ENCODE assay signal across 37 cellular contexts in the genomic region with DNA sequence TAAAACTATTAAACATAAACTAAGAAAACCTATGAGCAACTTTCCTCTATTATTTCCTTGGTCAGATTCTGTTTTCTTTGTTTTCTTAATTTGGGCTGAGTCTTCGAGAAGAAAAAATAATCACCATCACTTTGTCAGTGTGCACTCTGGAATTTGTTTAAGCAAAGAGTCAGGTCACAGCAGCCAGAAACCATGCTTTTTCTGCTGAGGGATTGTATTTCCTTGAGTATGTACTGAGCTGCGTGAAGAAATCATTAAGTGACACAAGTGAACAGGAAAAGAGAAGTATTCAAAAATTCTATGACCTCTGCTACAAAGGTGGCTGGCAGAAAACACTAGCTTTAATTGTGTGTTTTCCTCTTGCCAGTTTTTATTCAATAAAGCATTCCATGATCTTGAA.
"Had no signal": no experiment of that assay in that cellular context is flagged by ENCODE, and none has a peak within 500 bp of the region (broad histone marks: within the 10 kb centered on the region; RNA-seq: fewer than 3 reads in every experiment).

No MANE protein-coding gene starts in this region.

- H3K27me3 Mint-ChIP-seq: activated CD4-positive, alpha-beta memory T cell treated with anti-CD3 and anti-CD28 coated beads, Interleukin-2, amount 10 ng/mL, durations not matched to agents 7 days and 5 days; activated CD8-positive, alpha-beta memory T cell treated with anti-CD3 and anti-CD28 coated beads, Interleukin-2, amount 10 ng/mL, durations not matched to agents 7 days and 5 days; activated naive CD4-positive, alpha-beta T cell treated with anti-CD3 and anti-CD28 coated beads, Interleukin-2, amount 10 ng/mL, durations not matched to agents 7 days and 5 days; activated naive CD8-positive, alpha-beta T cell; activated naive CD8-positive, alpha-beta T cell treated with anti-CD3 and anti-CD28 coated beads, Interleukin-2, amount 50 U/mL, for 24 hours had no signal

- H3K27ac ChIP-seq: brain microvascular endothelial cell, PC-9, WERI-Rb-1 had no signal

- ATAC-seq: activated CD8-positive, alpha-beta memory T cell treated with anti-CD3 and anti-CD28 coated beads, Interleukin-2, amount 10 ng/mL, durations not matched to agents 7 days and 5 days; activated naive CD8-positive, alpha-beta T cell treated with anti-CD3 and anti-CD28 coated beads, Interleukin-2, amount 50 U/mL, for 24 hours had no signal

- H3K36me3 ChIP-seq: brain microvascular endothelial cell, MG63, WERI-Rb-1 had no signal

- H3K36me3 Mint-ChIP-seq: activated CD8-positive, alpha-beta memory T cell treated with anti-CD3 and anti-CD28 coated beads, Interleukin-2, amount 10 ng/mL, durations not matched to agents 7 days and 5 days had no signal

- H3K4me3 ChIP-seq: MG63, PC-9 had no signal

- DNase-seq: activated CD4-positive, alpha-beta memory T cell treated with anti-CD3 and anti-CD28 coated beads, Interleukin-2, amount 10 ng/mL, durations not matched to agents 7 days and 5 days; activated CD4-positive, alpha-beta T cell treated with anti-CD3 and anti-CD28 coated beads for 1 hour; activated CD4-positive, alpha-beta T cell treated with anti-CD3 and anti-CD28 coated beads for 48 hours; activated CD4-positive, CD25-positive, alpha-beta regulatory T cell; activated CD8-positive, alpha-beta memory T cell treated with anti-CD3 and anti-CD28 coated beads for 24 hours; activated CD8-positive, alpha-beta memory T cell treated with anti-CD3 and anti-CD28 coated beads, Interleukin-2, amount 10 ng/mL, durations not matched to agents 7 days and 5 days; activated CD8-positive, alpha-beta memory T cell treated with anti-CD3 and anti-CD28 coated beads, Interleukin-2, amount 50 U/mL, for 48 hours; activated effector memory CD4-positive, alpha-beta T cell treated with Interleukin-2 at 50 U/mL for 16 hours; activated naive CD4-positive, alpha-beta T cell treated with anti-CD3 and anti-CD28 coated beads, Interleukin-2, amount 10 ng/mL, durations not matched to agents 7 days and 5 days; activated naive CD8-positive, alpha-beta T cell treated with anti-CD3 and anti-CD28 coated beads, Interleukin-2, amount 50 U/mL, for 24 hours; activated T-cell treated with anti-CD3 and anti-CD28 coated beads, Interleukin-2, amount 50 U/mL, for 48 hours; amniotic stem cell; aorta; brain microvascular endothelial cell; central memory CD4-positive, alpha-beta T cell; Karpas-422; KBM-7; MG63; NCI-H1048; NCI-H1105 treated with DMSO at 0.1 percent for 48 hours; NCI-H1436; NCI-H1694; NCI-H1930; NCI-H2081 treated with DMSO at 0.1 percent for 48 hours; NCI-H226; NCI-H446 treated with DMSO at 0.1 percent for 48 hours; NCI-H524; NCI-H748 treated with DMSO at 0.1 percent for 48 hours; NK-92 treated with Interleukin-12 subunit alpha and Interleukin-12 subunit beta, amount 100 ng/mL, for 24 hours; PC-9; Right ventricle myocardium superior; SW 1271; T-helper 1 cell; T-helper 2 cell; T-helper 9 cell; WERI-Rb-1 had no signal

- H3K4me1 Mint-ChIP-seq: activated CD4-positive, alpha-beta memory T cell treated with anti-CD3 and anti-CD28 coated beads, Interleukin-2, amount 10 ng/mL, durations not matched to agents 7 days and 5 days; activated CD8-positive, alpha-beta memory T cell treated with anti-CD3 and anti-CD28 coated beads, Interleukin-2, amount 10 ng/mL, durations not matched to agents 7 days and 5 days; activated naive CD4-positive, alpha-beta T cell treated with anti-CD3 and anti-CD28 coated beads, Interleukin-2, amount 10 ng/mL, durations not matched to agents 7 days and 5 days had no signal

- H3K27ac Mint-ChIP-seq: activated CD4-positive, alpha-beta memory T cell treated with anti-CD3 and anti-CD28 coated beads, Interleukin-2, amount 10 ng/mL, durations not matched to agents 7 days and 5 days; activated CD8-positive, alpha-beta memory T cell treated with anti-CD3 and anti-CD28 coated beads, Interleukin-2, amount 10 ng/mL, durations not matched to agents 7 days and 5 days; activated naive CD4-positive, alpha-beta T cell treated with anti-CD3 and anti-CD28 coated beads, Interleukin-2, amount 10 ng/mL, durations not matched to agents 7 days and 5 days; activated naive CD8-positive, alpha-beta T cell; activated naive CD8-positive, alpha-beta T cell treated with anti-CD3 and anti-CD28 coated beads, Interleukin-2, amount 50 U/mL, for 24 hours had no signal

- H3K4me3 Mint-ChIP-seq: activated CD4-positive, alpha-beta memory T cell treated with anti-CD3 and anti-CD28 coated beads, Interleukin-2, amount 10 ng/mL, durations not matched to agents 7 days and 5 days; activated CD8-positive, alpha-beta memory T cell treated with anti-CD3 and anti-CD28 coated beads, Interleukin-2, amount 10 ng/mL, durations not matched to agents 7 days and 5 days; activated naive CD4-positive, alpha-beta T cell treated with anti-CD3 and anti-CD28 coated beads, Interleukin-2, amount 10 ng/mL, durations not matched to agents 7 days and 5 days; activated naive CD8-positive, alpha-beta T cell; activated naive CD8-positive, alpha-beta T cell treated with anti-CD3 and anti-CD28 coated beads, Interleukin-2, amount 50 U/mL, for 24 hours had no signal

- H3K9me3 ChIP-seq: MG63 had no signal

- H3K9me3 Mint-ChIP-seq: activated CD4-positive, alpha-beta memory T cell treated with anti-CD3 and anti-CD28 coated beads, Interleukin-2, amount 10 ng/mL, durations not matched to agents 7 days and 5 days; activated naive CD4-positive, alpha-beta T cell treated with anti-CD3 and anti-CD28 coated beads, Interleukin-2, amount 10 ng/mL, durations not matched to agents 7 days and 5 days; activated naive CD8-positive, alpha-beta T cell treated with anti-CD3 and anti-CD28 coated beads, Interleukin-2, amount 50 U/mL, for 24 hours had no signal

- H3K27me3 ChIP-seq: brain microvascular endothelial cell, MG63 had no signal
